ENCODE assay signal across 8 cellular contexts in the genomic region with DNA sequence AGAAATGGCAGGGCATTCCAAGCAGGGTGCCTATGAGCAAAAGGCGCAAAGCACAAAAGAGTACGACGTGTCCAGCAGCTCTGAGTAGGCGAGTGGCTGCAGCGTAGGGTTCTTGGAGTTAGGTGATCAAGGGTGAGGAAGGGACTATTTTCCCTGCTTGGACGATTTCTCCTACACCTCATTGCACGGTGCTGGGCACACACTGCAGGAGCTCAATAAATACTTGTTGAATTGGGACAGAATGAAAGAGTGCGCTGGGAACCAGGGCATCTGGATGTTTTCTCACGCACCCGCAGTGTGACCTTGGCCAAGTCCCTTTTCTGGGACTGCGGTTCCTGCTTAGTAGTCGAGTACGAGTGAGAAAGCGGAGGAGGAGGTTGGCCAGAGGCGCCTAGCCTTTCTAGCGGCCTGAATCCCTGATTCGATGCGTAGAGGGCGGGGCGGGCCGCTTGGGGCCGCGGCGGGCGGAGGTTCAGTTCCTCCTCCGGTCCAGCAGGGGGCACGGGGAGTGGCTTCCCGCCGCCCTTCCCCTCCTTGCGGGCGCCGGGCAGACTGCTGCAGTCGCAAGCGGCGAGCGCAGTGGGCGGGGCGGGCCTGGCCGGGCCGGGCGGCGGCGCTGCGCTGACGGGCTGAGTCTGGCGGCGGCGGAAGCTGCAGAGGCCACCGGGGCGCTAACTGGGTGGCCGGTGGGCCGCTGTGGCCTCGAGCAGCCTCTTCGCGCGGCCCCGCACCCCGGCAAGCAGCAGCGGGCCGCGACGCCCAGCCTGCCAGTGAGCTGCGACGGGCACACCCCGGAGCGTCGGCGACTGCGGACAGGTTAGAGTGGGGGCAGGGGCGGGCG. TPM values are rescaled to one million over a fixed set of nuclear protein-coding genes. Genes with fewer than 3 reads are reported as not detected.
DNase-seq lines count a peak whose midpoint lies in the region; ATAC-seq, FAIRE-seq and TF ChIP-seq lines count a peak whose summit lies in the region.

Gene FAM199X, plus strand, starts transcription at position 560 of the 841 bp plus-strand sequence. CDS start 333 bp downstream, outside the sequence.

- H3K9me3 ChIP-seq in adrenal gland (replicated peaks in 1 of 3), result no peaks in the 10 kb centered on the region
- H3K9me3 ChIP-seq in heart left ventricle, result no peaks in the 10 kb centered on the region
- H3K9me3 ChIP-seq in upper lobe of left lung, result peaks cover 0 to 7% (median 0%) of the 10 kb centered on the region in 4 donors

- peak within 1 kb of the TSS in 3 of 4 donors; percentile 18 to 78 (median 50) for H3K4me3 ChIP-seq in adrenal gland
- H3K4me3 ChIP-seq in heart left ventricle, result peak within 1 kb of the TSS; percentile 63 to 98 (median 80)
- H3K4me3 ChIP-seq in upper lobe of left lung, result peak within 1 kb of the TSS; percentile 55 to 86 (median 70)

- H3K4me1 ChIP-seq in adrenal gland (replicated peaks in 1 of 2), result peaks cover 0 to 11% of the 10 kb centered on the region in 2 donors
- peaks cover 0 to 18% (median 8%) of the 10 kb centered on the region in 12 donors for H3K4me1 ChIP-seq in heart left ventricle
- peaks cover 0 to 11% (median 4%) of the 10 kb centered on the region in 4 donors for H3K4me1 ChIP-seq in upper lobe of left lung

- TF ChIP-seq POLR2A in GM12892 (IDR thresholded peaks at IDR 0.05; ENCODE audit: low read depth, low read length) (peak; percentile 71; the same call in 1 of the 2 replicates), adrenal gland (IDR thresholded peaks at IDR 0.05) (peak; percentile 85 to 92), heart left ventricle (IDR thresholded peaks at IDR 0.05) (peak in 1 of 2 donors; percentile 71), upper lobe of left lung (IDR thresholded peaks at IDR 0.05) (peak in 3 of 4 donors; percentile 60 to 86 (median 70))

- ATAC-seq in HG02840 (IDR thresholded peaks at IDR 0.05; ENCODE audit: low FRiP score, unreplicated experiment), result peak; percentile 94
- ATAC-seq in heart left ventricle, result peak; percentile 96 to 99 (median 98)
- ATAC-seq in upper lobe of left lung (ENCODE audit: low FRiP score in 2 of 2), result peak; percentile 98 to 100

- H3K27ac ChIP-seq in adrenal gland, result peak within 1 kb of the TSS in 4 of 5 donors; percentile 77 to 95 (median 84)
- peak within 1 kb of the TSS; percentile 68 to 91 (median 87) for H3K27ac ChIP-seq in heart left ventricle
- H3K27ac ChIP-seq in upper lobe of left lung, result peak within 1 kb of the TSS; percentile 85 to 93 (median 86)

- H3K36me3 ChIP-seq in adrenal gland (replicated peaks in 1 of 2), result no peaks in the 10 kb centered on the region
- no peaks in the 10 kb centered on the region for H3K36me3 ChIP-seq in heart left ventricle
- H3K36me3 ChIP-seq in upper lobe of left lung, result no peaks in the 10 kb centered on the region

- no peak for TF ChIP-seq EP300 in upper lobe of left lung (IDR thresholded peaks at IDR 0.05)

- TF ChIP-seq CTCF in adrenal gland (IDR thresholded peaks at IDR 0.05) (peak; percentile 31 to 88 (median 64)), heart left ventricle (IDR thresholded peaks at IDR 0.05) (peak; percentile 54 to 89 (median 70)), upper lobe of left lung (IDR thresholded peaks at IDR 0.05) (peak; percentile 80 to 95 (median 92))

- WGBS in adrenal gland, 4 donors, result 0 to 50% (median 13%) methylated on average over 6 to 59 of the region's 71 CpGs
- WGBS in heart left ventricle, 4 donors, result 1 to 41% (median 20%) methylated on average over 15 to 71 of the region's 71 CpGs
- WGBS in upper lobe of left lung, 2 donors, result 8 to 29% methylated on average over 3 to 45 of the region's 71 CpGs

- DNase-seq in GM12892 (ENCODE audit: insufficient read length) (peak; percentile 72), NCI-H1436 (lab: John Stamatoyannopoulos, UW) (peak; percentile 88), T follicular helper cell (ENCODE audit: low read depth) (peak; percentile 73), adrenal gland (peak; percentile 85 to 93 (median 89)), heart left ventricle (peak; percentile 89 to 94 (median 90)), posterior vena cava (ENCODE audit: low spot score) (peak; percentile 96), upper lobe of left lung (peak; percentile 92 to 97)

- intact Hi-C loops in adrenal gland (cut with DNase I) (no loop called here), heart left ventricle (cut with DNase I) (loop anchor here in 2 of 10 donors (10.0 kb wide), 1 partner anchor 481 kb away; the partner anchor contains the start of gene MORF4L2 (in 2 of the 2)), posterior vena cava (cut with DNase I) (no loop called here)

- FAIRE-seq in GM12892 (lab: Jason Lieb, UNC), result peak; percentile 88

- H3K27me3 ChIP-seq in adrenal gland, result no peaks in the 10 kb centered on the region
- H3K27me3 ChIP-seq in heart left ventricle, result peaks cover 0 to 5% (median 0%) of the 10 kb centered on the region in 9 donors
- H3K27me3 ChIP-seq in upper lobe of left lung, result no peaks in the 10 kb centered on the region

RNA-seq across cellular contexts. Expression of gene FAM199X, which starts in this region (rescaled TPM):
- 8.3 TPM for polyA plus RNA-seq in GM12892 (2012; ENCODE audit: missing spikeins)
- total RNA-seq in adrenal gland, result 10 to 100 TPM; 16.7 to 28.2 (median 21.0) TPM
- polyA plus RNA-seq in adrenal gland, result 10 to 100 TPM in 2 of 3 donors, 1 to 10 TPM in 1; 8.6 to 23.6 (median 15.9) TPM
- 10 to 100 TPM in 7 of 9 donors, 1 to 10 TPM in 2; 9.0 to 13.9 (median 11.3) TPM for total RNA-seq in heart left ventricle
- 10 to 100 TPM in 1 of 2 donors, 1 to 10 TPM in 1; 5.0 to 10.9 TPM for polyA plus RNA-seq in heart left ventricle
- total RNA-seq in posterior vena cava, result 10 to 100 TPM; 13.9 to 18.5 TPM
- total RNA-seq in upper lobe of left lung, result 10 to 100 TPM in 5 of 6 donors, 1 to 10 TPM in 1; 8.3 to 25.4 (median 15.3) TPM

Comparison
In these comparisons a context has a peak if more than half of its experiments do, and no peak if none do; other contexts are left out.
1. Peak in every context shown above with its lines: DNase-seq, ATAC-seq, H3K4me3 ChIP-seq and H3K27ac ChIP-seq.